In the genomic region with DNA sequence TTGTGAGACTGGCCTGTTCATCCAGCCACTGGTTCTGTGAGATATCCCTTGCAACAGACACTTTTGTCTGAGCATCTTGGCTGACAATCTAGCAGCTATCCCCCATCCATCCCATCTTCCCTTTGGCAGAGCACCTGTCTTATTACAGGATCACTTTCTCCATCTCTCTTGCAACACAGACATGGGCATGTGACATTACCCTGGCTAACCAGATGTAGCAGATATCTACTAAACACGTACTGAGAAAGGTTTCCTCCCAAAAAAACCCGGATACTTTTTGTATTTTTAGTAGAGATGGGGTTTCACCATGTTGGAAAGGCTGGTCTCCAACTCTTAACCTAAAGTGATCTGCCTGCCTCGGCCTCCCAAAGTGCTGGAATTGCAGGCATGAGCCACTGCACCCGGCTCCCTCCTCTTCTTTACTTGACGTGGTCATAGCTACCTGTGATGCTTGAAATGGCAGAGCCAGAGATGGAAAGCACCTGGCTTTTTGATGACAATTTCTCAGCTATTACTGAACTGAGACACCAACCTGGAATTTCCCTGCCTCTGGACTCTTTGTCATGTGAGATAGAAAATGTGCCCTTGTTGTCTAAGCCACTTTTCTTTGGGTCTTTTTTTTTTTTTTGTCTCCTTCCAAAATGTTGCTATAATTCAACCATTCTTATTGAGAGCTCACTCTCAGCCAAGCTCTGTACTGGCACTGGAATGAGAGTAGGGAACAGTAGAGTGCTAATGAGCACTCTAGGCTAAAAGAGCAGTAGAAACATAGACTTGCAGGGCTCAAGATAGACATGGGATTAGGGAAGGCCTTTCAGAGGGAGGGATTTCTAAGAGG, we compare ENCODE assay signal across 10 cellular contexts. TPM values are rescaled to one million over a fixed set of nuclear protein-coding genes. Genes with fewer than 3 reads are reported as not detected.
DNase-seq lines count a peak whose midpoint lies in the region; ATAC-seq and TF ChIP-seq lines count a peak whose summit lies in the region.
"Had no signal": no experiment of that assay in that cellular context is flagged by ENCODE, and none has a peak within 500 bp of the region (broad histone marks: within the 10 kb centered on the region; RNA-seq: fewer than 3 reads in every experiment).

No MANE protein-coding gene starts in this region.

- intact Hi-C loops in dorsolateral prefrontal cortex (cut with DNase I): no loop called here
- intact Hi-C loops in heart left ventricle (cut with DNase I): no loop called here

- H3K4me3 ChIP-seq in dorsolateral prefrontal cortex (no peak overlapping the region), heart left ventricle (no peak overlapping the region)

- ATAC-seq in heart left ventricle (no peak), HG02623 (IDR thresholded peaks at IDR 0.05; ENCODE audit: unreplicated experiment) (no peak), HG03097 (IDR thresholded peaks at IDR 0.05; ENCODE audit: low FRiP score, unreplicated experiment) (no peak)

- peaks cover 56% of the 10 kb centered on the region for H3K4me1 Mint-ChIP-seq in T-helper 1 cell treated with Interleukin-12 subunit alpha and Interleukin-12 subunit beta and Interleukin-4 antibody, amounts not matched to agents 30 μg/mL and 1 μg/mL, for 36 hours (ENCODE audit: low read depth)

- 84 to 92% (median 88%) methylated on average over 5 of the region's 5 CpGs for WGBS in heart left ventricle, 4 donors

- no peak for TF ChIP-seq CTCF in dorsolateral prefrontal cortex (IDR thresholded peaks at IDR 0.05 in 54 of 56, conservative IDR thresholded peaks at IDR 0.05 in 2 of 56; ENCODE audit: low read depth in 1 of 56, partially characterized antibody in 56 of 56)
- TF ChIP-seq CTCF in heart left ventricle (IDR thresholded peaks at IDR 0.05): no peak

- peaks cover 0 to 52% (median 0%) of the 10 kb centered on the region in 12 donors for H3K4me1 ChIP-seq in heart left ventricle

- H3K27ac ChIP-seq in dorsolateral prefrontal cortex: peak overlapping the region in 34 of 59 donors; percentile 3 to 67 (median 42)
- peak overlapping the region in 1 of 12 donors; percentile 32 for H3K27ac ChIP-seq in heart left ventricle
- H3K27ac ChIP-seq: RWPE1 had no signal

- peak overlapping the region; percentile 52 for H3K4me3 Mint-ChIP-seq in T-helper 1 cell treated with Interleukin-12 subunit alpha and Interleukin-12 subunit beta and Interleukin-4 antibody, amounts not matched to agents 30 μg/mL and 1 μg/mL, for 36 hours

- H3K9me3 ChIP-seq in heart left ventricle: peaks cover 0 to 13% (median 0%) of the 10 kb centered on the region in 12 donors

- peaks cover 21% of the 10 kb centered on the region for H3K36me3 Mint-ChIP-seq in T-helper 1 cell treated with Interleukin-12 subunit alpha and Interleukin-12 subunit beta and Interleukin-4 antibody, amounts not matched to agents 30 μg/mL and 1 μg/mL, for 36 hours (ENCODE audit: low read depth)

- H3K27me3 ChIP-seq in dorsolateral prefrontal cortex (no peaks in the 10 kb centered on the region), heart left ventricle (no peaks in the 10 kb centered on the region)

- DNase-seq in stimulated activated CD4-positive, alpha-beta T cell treated with anti-CD3 and anti-CD28 coated beads, Interleukin-2, amount 100 ng/mL, for 4 hours (ENCODE audit: low read depth): peak; percentile 38
- DNase-seq in stimulated activated CD4-positive, alpha-beta T cell treated with anti-CD3 and anti-CD28 coated beads, Interleukin-12 subunit alpha, Interleukin-12 subunit beta, amount 100 ng/mL, for 4 hours: no peak
- no peak for DNase-seq in dorsolateral prefrontal cortex
- no peak for DNase-seq in NCI-H146 (lab: John Stamatoyannopoulos, UW)
- DNase-seq in heart left ventricle: no peak

- no peaks in the 10 kb centered on the region for H3K36me3 ChIP-seq in heart left ventricle

- H3K27me3 Mint-ChIP-seq in T-helper 1 cell treated with Interleukin-12 subunit alpha and Interleukin-12 subunit beta and Interleukin-4 antibody, amounts not matched to agents 30 μg/mL and 1 μg/mL, for 36 hours (ENCODE audit: low read depth): no peaks in the 10 kb centered on the region
- H3K27me3 Mint-ChIP-seq: brain had no signal

- peaks cover 6% of the 10 kb centered on the region for H3K9me3 Mint-ChIP-seq in T-helper 1 cell treated with Interleukin-12 subunit alpha and Interleukin-12 subunit beta and Interleukin-4 antibody, amounts not matched to agents 30 μg/mL and 1 μg/mL, for 36 hours

- TF ChIP-seq POLR2A in heart left ventricle (IDR thresholded peaks at IDR 0.05): no peak

- peak overlapping the region; percentile 91 for H3K27ac Mint-ChIP-seq in T-helper 1 cell treated with Interleukin-12 subunit alpha and Interleukin-12 subunit beta and Interleukin-4 antibody, amounts not matched to agents 30 μg/mL and 1 μg/mL, for 36 hours

RNA-seq across cellular contexts. Expression of gene FNBP1, which starts 32.6 kb away (rescaled TPM):
- total RNA-seq in dorsolateral prefrontal cortex (100 to 1,000 TPM in 60 of 120 experiments, 10 to 100 TPM in 60; 53.9 to 197 (median 99.8) TPM), heart left ventricle (10 to 100 TPM; 16.6 to 47.3 (median 24.8) TPM)
- polyA plus RNA-seq in heart left ventricle: 10 to 100 TPM in 1 of 2 donors, 1 to 10 TPM in 1; 6.9 to 13.4 TPM

RNA-seq across cellular contexts. Expression of gene GPR107, which starts 43.3 kb away (rescaled TPM):
- total RNA-seq in dorsolateral prefrontal cortex (10 to 100 TPM; 34.8 to 59.2 (median 45.9) TPM), heart left ventricle (10 to 100 TPM; 16.1 to 33.2 (median 21.3) TPM)
- 10 to 100 TPM in 1 of 2 donors, 1 to 10 TPM in 1; 7.0 to 30.5 TPM for polyA plus RNA-seq in heart left ventricle
